Comparison of ENCODE assay signal across 8 cellular contexts in the genomic region with DNA sequence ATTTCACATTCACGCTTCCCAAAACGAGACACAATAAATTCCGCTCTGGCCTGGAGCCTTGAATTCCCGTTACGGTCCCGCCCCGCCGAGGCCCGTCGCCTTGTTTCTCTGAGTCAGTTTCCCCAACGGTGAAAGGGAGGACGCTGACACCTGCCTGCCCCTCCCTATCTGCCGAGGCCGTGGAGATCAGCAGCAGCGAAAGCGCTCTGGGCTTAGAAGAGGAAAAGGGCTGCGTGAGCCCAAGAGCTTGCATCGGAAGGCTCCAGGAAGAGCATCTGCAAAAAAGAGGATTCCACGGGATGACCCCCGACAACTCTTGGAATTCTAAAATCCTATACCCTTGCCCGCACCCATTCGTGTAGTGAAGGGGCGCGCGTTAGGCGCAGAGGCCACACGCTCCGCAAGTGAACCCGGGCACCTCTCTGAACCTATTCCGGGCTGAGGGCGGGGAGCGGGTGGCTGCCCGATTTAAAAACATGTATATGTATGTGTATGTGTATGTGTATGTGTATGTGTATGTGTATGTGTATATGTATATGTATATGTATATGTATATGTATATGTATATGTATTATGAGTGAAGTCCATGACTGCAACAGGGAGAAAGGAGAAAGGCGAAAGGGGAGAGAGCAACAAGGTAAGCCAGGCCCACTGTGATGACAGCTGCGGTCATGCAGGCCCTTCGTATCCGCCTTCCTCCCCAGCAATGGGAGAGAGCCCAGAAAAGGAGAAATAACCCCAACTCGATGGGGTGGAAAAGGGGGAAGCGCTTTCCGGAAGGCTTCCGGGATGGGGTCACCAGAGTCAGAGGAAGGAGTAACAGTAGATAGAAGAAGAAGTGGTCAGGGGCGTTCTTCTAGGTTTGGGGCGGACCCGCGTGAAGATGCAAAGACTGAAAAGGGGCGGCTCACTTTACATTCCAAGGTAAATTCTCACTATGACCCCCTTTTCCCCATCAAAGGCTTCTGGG. TPM values are rescaled to one million over a fixed set of nuclear protein-coding genes. Genes with fewer than 3 reads are reported as not detected.
DNase-seq lines count a peak whose midpoint lies in the region; ATAC-seq and TF ChIP-seq lines count a peak whose summit lies in the region.

No MANE protein-coding gene starts in this region.

- H3K27ac Mint-ChIP-seq in activated naive CD4-positive, alpha-beta T cell treated with anti-CD3 and anti-CD28 coated beads, Interleukin-2, amount 10 ng/mL, durations not matched to agents 7 days and 5 days, result peak overlapping the region; percentile 97

- H2AFZ ChIP-seq in PC-9, result peak overlapping the region; percentile 95

- DNase-seq in CD1c-positive myeloid dendritic cell (ENCODE audit: extremely low spot score) (peak; percentile 92), H7 (no peak), PC-9 (no peak), cardiac septum (ENCODE audit: low spot score) (peak; percentile 84), sciatic nerve (ENCODE audit: low spot score) (peak; percentile 65), NCI-H1436 treated with DMSO at 0.1 percent for 48 hours (lab: John Stamatoyannopoulos, UW) (no peak)
- peak; percentile 70 for DNase-seq in activated naive CD4-positive, alpha-beta T cell treated with anti-CD3 and anti-CD28 coated beads, Interleukin-2, amount 10 ng/mL, durations not matched to agents 7 days and 5 days

- H3K9me2 ChIP-seq in PC-9 (ENCODE audit: insufficient read depth), result no peaks in the 10 kb centered on the region

- POLR2A ChIA-PET in PC-9 (lab: Charles Lee; ENCODE audit: unreplicated experiment), result interaction anchor here (0.5 to 1.0 kb wide), 6 partner anchors 14 to 714 kb away, joined by 3 to 9 read pairs (median 4); a partner anchor contains a TSS

- no peaks in the 10 kb centered on the region for H3K27me3 Mint-ChIP-seq in activated naive CD4-positive, alpha-beta T cell treated with anti-CD3 and anti-CD28 coated beads, Interleukin-2, amount 10 ng/mL, durations not matched to agents 7 days and 5 days

- H3K79me2 ChIP-seq in PC-9 (ENCODE audit: low read depth), result peaks cover 39% of the 10 kb centered on the region

- peaks cover 40% of the 10 kb centered on the region for H3K4me1 Mint-ChIP-seq in activated naive CD4-positive, alpha-beta T cell treated with anti-CD3 and anti-CD28 coated beads, Interleukin-2, amount 10 ng/mL, durations not matched to agents 7 days and 5 days

- H3K4me3 Mint-ChIP-seq in activated naive CD4-positive, alpha-beta T cell treated with anti-CD3 and anti-CD28 coated beads, Interleukin-2, amount 10 ng/mL, durations not matched to agents 7 days and 5 days, result peak overlapping the region; percentile 87

- peaks cover 21% of the 10 kb centered on the region for H4K20me1 ChIP-seq in PC-9 (ENCODE audit: insufficient read depth)

- no peaks in the 10 kb centered on the region for H3K9me3 ChIP-seq in PC-9 (ENCODE audit: insufficient read depth, low read depth)

- no peak for TF ChIP-seq CTCF in PC-9 (conservative IDR thresholded peaks at IDR 0.05)

- H3K4me3 ChIP-seq in H7 (ENCODE audit: insufficient read depth, low read depth, low read length) (peak overlapping the region; percentile 70), PC-9 (peak overlapping the region; percentile 85)

- CTCF ChIA-PET in PC-9 (lab: Charles Lee), result interaction anchor here (0.6 kb wide), 1 partner anchor 36 kb away, joined by 4 read pairs; no protein-coding TSS in a partner anchor
- CTCF ChIA-PET in activated naive CD4-positive, alpha-beta T cell treated with anti-CD3 and anti-CD28 coated beads, Interleukin-2, amount 10 ng/mL, durations not matched to agents 7 days and 5 days (lab: Charles Lee), result interaction anchor here (0.7 to 3.2 kb wide), 7 partner anchors 9 to 606 kb away, joined by 3 to 10 read pairs (median 4); no protein-coding TSS in a partner anchor

- H3K27me3 ChIP-seq in H7 (ENCODE audit: control insufficient read depth, insufficient read depth, low read length), result no peaks in the 10 kb centered on the region; the same call in 1 of the 2 replicates
- no peaks in the 10 kb centered on the region for H3K27me3 ChIP-seq in PC-9 (ENCODE audit: insufficient read depth, low read depth)

- no peak overlapping the region for H3K27ac ChIP-seq in PC-9

- H3K9me3 Mint-ChIP-seq in activated naive CD4-positive, alpha-beta T cell treated with anti-CD3 and anti-CD28 coated beads, Interleukin-2, amount 10 ng/mL, durations not matched to agents 7 days and 5 days, result no peaks in the 10 kb centered on the region

- no peaks in the 10 kb centered on the region for H3K36me3 ChIP-seq in H7 (replicated peaks; ENCODE audit: control insufficient read depth, insufficient read depth, low read length)
- H3K36me3 ChIP-seq in PC-9 (ENCODE audit: low read depth), result no peaks in the 10 kb centered on the region

- H3K4me2 ChIP-seq in PC-9, result peak overlapping the region; percentile 93

- intact Hi-C loops in PC-9 (cut with micrococcal nuclease; ENCODE audit: unreplicated experiment) (loop anchor here (2.0 kb wide), 2 partner anchors 139 to 151 kb away; no protein-coding TSS in a partner anchor), cardiac septum (cut with DNase I) (loop anchor here (5.0 to 10.0 kb wide), 3 partner anchors 110 to 263 kb away; a partner anchor contains a TSS), sciatic nerve (cut with DNase I) (loop anchor here (1.0 kb wide), 1 partner anchor 112 kb away; no protein-coding TSS in a partner anchor)

- no peaks in the 10 kb centered on the region for H3F3A ChIP-seq in PC-9 (ENCODE audit: insufficient read depth, low read depth)

- H3K4me1 ChIP-seq in PC-9 (replicated peaks; ENCODE audit: insufficient read depth), result peaks cover 30% of the 10 kb centered on the region

- TSS peak; percentile 98 for BruUV-seq in PC-9 (replicated peaks; lab: Mats Ljungman, UMichigan)

- ATAC-seq in sciatic nerve (peak; percentile 31), HG03139 (IDR thresholded peaks at IDR 0.05; ENCODE audit: unreplicated experiment) (no peak)

- H3K36me3 Mint-ChIP-seq in activated naive CD4-positive, alpha-beta T cell treated with anti-CD3 and anti-CD28 coated beads, Interleukin-2, amount 10 ng/mL, durations not matched to agents 7 days and 5 days, result no peaks in the 10 kb centered on the region

RNA-seq across cellular contexts. Expression of a gene that starts 0.9 kb away (rescaled TPM):
- total RNA-seq in H7 (2014; rRNA removed; shearing (Covaris generic)), result 26.2 and 35.4 TPM in 2 replicates
- 44.7 and 64.6 TPM in 2 replicates for total RNA-seq in PC-9 (2021)
- total RNA-seq in cardiac septum, result 24.3 TPM
- 53.5 TPM for total RNA-seq in sciatic nerve

RNA-seq across cellular contexts. Expression of a gene that starts 41.8 kb away (rescaled TPM):
- total RNA-seq in H7 (2014; rRNA removed; shearing (Covaris generic)), result 2.8 and 4.8 TPM in 2 replicates
- total RNA-seq in PC-9 (2021) (0.24 and 0.28 TPM in 2 replicates), cardiac septum (0.43 TPM), sciatic nerve (0.76 TPM)

Comparison
In these comparisons a context has a peak if more than half of its experiments do, and no peak if none do; other contexts are left out.
1. DNase-seq: peak in CD1c-positive myeloid dendritic cell (single experiment), activated naive CD4-positive, alpha-beta T cell treated with anti-CD3 and anti-CD28 coated beads, Interleukin-2, amount 10 ng/mL, durations not matched to agents 7 days and 5 days (single experiment), cardiac septum (single experiment) and sciatic nerve (single experiment); none in H7 (single experiment), PC-9 (0 of 2) and NCI-H1436 treated with DMSO at 0.1 percent for 48 hours (single experiment).